In the genomic region with DNA sequence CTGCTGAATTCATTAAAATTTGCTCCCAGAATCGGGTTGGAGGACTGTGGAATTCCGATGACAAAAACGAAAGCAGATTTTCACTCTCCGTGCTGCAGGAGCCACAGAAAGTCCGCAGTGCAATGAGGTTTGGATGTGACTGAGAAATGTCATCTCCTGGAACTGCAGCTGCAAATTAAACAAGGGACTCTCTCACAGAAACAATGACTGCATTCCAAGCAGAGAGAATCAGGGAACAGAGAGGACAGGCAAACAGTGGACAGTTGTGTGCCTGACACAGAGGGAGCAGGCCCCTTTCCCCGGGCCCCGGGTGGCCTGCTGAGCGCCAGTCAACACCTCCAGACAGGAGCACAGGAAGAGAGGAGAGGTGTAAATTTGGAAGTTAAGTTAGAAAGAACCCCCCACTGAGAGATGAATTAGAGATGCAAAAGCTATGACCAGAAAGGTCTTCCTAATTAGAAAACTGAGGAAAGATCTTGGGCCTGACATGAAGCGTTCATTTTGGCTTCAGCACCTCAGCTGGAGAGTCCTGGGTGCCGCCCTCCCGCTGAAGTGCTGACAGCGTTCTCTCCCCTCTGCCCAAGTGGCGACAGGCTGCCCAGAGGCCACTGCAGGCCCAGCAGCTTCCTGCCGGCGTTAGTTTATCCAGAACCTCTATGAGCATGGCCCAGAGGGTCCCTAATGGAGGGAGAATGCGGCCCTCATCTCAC, we compare ENCODE assay signal across 10 cellular contexts.
DNase-seq lines count a peak whose midpoint lies in the region; ATAC-seq and TF ChIP-seq lines count a peak whose summit lies in the region.
"Had no signal": no experiment of that assay in that cellular context is flagged by ENCODE, and none has a peak within 500 bp of the region (broad histone marks: within the 10 kb centered on the region; RNA-seq: fewer than 3 reads in every experiment).

No MANE protein-coding gene starts in this region.

- H3K36me3 Mint-ChIP-seq in nephron (ENCODE audit: low read depth) = no peaks in the 10 kb centered on the region

- H3K9me3 Mint-ChIP-seq in nephron = peaks cover 4% of the 10 kb centered on the region

- H3K36me3 ChIP-seq in cardiac muscle cell = no peaks in the 10 kb centered on the region
- H3K36me3 ChIP-seq in upper lobe of right lung = no peaks in the 10 kb centered on the region
- no peaks in the 10 kb centered on the region for H3K36me3 ChIP-seq in left lung

- H3K27me3 ChIP-seq in cardiac muscle cell = no peaks in the 10 kb centered on the region
- H3K27me3 ChIP-seq in upper lobe of right lung = no peaks in the 10 kb centered on the region
- H3K27me3 ChIP-seq in left lung = no peaks in the 10 kb centered on the region

- H3K4me3 Mint-ChIP-seq in nephron = peak overlapping the region in 2 of 3 experiments; percentile 2 to 3

- TF ChIP-seq CTCF in cardiac muscle cell (IDR thresholded peaks at IDR 0.05; ENCODE audit: low read depth, low read length) = no peak
- no peak for TF ChIP-seq CTCF in nephron (IDR thresholded peaks at IDR 0.05; ENCODE audit: unreplicated experiment in 3 of 3)
- no peak for TF ChIP-seq CTCF in upper lobe of right lung (IDR thresholded peaks at IDR 0.05)
- TF ChIP-seq CTCF in left lung (IDR thresholded peaks at IDR 0.05) = no peak

- intact Hi-C loops in Right ventricle myocardium inferior (cut with DNase I) (no loop called here), upper lobe of right lung (cut with DNase I) (no loop called here), left lung (cut with DNase I) (no loop called here)

- peaks cover 8% of the 10 kb centered on the region for H3K4me1 ChIP-seq in cardiac muscle cell (ENCODE audit: low read depth)
- H3K4me1 ChIP-seq in upper lobe of right lung = no peaks in the 10 kb centered on the region
- no peaks in the 10 kb centered on the region for H3K4me1 ChIP-seq in left lung

- H3K27ac ChIP-seq in cardiac muscle cell (no peak overlapping the region), upper lobe of right lung (no peak overlapping the region), left lung (no peak overlapping the region)

- DNase-seq in cardiac muscle cell (ENCODE audit: low read depth in 1 of 2, low spot score in 1 of 2) (peak; percentile 21 to 64), Right ventricle myocardium inferior (ENCODE audit: missing footprints) (no peak), fibroblast of peridontal ligament (ENCODE audit: extremely low read depth) (peak; percentile 29), upper lobe of right lung (no peak), SHP77 treated with DMSO at 0.1 percent for 48 hours (lab: John Stamatoyannopoulos, UW) (no peak), germinal center (ENCODE audit: low spot score) (no peak), left lung (no peak)
- DNase-seq: ACHN; activated CD4-positive, alpha-beta T cell treated with anti-CD3 and anti-CD28 coated beads, Interleukin-2, amount 50 U/mL, for 4 hours had no signal

- no peaks in the 10 kb centered on the region for H3K9me3 ChIP-seq in cardiac muscle cell (ENCODE audit: low read depth)
- H3K9me3 ChIP-seq in upper lobe of right lung = no peaks in the 10 kb centered on the region
- H3K9me3 ChIP-seq in left lung = no peaks in the 10 kb centered on the region

- peak overlapping the region in 1 of 3 experiments; percentile 15 for H3K27ac Mint-ChIP-seq in nephron

- H3K4me1 Mint-ChIP-seq in nephron = peaks cover 45% of the 10 kb centered on the region

- ATAC-seq in Right ventricle myocardium inferior = no peak
- peak; percentile 17 for ATAC-seq in upper lobe of right lung
- no peak for ATAC-seq in left lung

- H3K27me3 Mint-ChIP-seq in nephron (ENCODE audit: low read depth) = peaks cover 18% of the 10 kb centered on the region

- no peak overlapping the region for H3K4me3 ChIP-seq in cardiac muscle cell
- peak overlapping the region; percentile 11 for H3K4me3 ChIP-seq in upper lobe of right lung
- no peak overlapping the region for H3K4me3 ChIP-seq in left lung

Comparison
In these comparisons a context has a peak if more than half of its experiments do, and no peak if none do; other contexts are left out.
1. DNase-seq: peak in cardiac muscle cell (2 of 2) and fibroblast of peridontal ligament (single experiment); none in Right ventricle myocardium inferior (single experiment), upper lobe of right lung (single experiment), SHP77 treated with DMSO at 0.1 percent for 48 hours (single experiment), germinal center (single experiment) and left lung (0 of 2).